In the genomic region with DNA sequence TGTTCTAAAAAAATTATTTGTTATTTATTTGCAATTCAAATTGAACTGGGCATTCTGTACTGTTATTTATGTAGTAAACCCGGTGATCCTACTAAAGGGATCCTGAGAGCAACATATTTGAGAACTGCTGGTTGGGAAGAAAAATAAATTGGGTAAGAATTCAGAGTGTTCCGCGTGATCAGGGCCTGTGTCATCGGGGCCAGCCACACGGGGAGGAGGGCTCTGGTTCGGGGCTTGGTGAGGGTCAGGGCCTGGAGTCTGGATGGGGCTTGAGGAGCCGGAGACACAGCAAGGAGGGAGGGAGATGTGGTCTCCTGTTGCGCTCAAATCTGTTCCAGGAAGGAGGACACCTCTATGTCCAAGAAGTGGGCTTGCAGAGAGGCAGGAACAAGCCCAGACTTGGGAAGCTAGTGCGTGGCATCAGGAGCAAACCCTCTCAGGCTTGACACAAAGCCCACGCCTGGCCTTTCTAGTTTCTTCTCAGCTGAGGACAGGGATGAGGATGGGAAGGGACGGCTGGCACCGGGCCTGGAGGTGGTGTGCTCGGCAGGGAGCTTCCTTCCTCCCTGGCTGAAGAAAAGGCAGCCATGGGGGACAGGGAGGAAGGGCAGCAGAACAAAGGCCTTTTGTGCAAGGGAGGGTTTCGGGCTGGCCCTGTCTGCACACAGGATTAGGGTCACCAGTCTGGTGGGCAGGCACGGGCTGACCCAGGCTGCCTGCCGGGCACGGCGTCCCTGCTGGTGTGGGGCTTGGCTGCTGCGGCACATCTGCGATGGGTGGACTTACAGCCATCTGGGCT, we compare ENCODE assay signal across 15 cellular contexts. TPM values are rescaled to one million over a fixed set of nuclear protein-coding genes. Genes with fewer than 3 reads are reported as not detected.
A peak's percentile ranks its signal among the peaks of the same experiment; 100 is the strongest.
DNase-seq lines count a peak whose midpoint lies in the region; ATAC-seq and TF ChIP-seq lines count a peak whose summit lies in the region.
"Had no signal": no experiment of that assay in that cellular context is flagged by ENCODE, and none has a peak within 500 bp of the region (broad histone marks: within the 10 kb centered on the region; RNA-seq: fewer than 3 reads in every experiment).

No MANE protein-coding gene starts in this region.

- H3K79me2 ChIP-seq in GM23248 (ENCODE audit: insufficient read depth) = no peaks in the 10 kb centered on the region

- CTCF ChIA-PET in activated CD4-positive, alpha-beta memory T cell treated with anti-CD3 and anti-CD28 coated beads, Interleukin-2, amount 10 ng/mL, durations not matched to agents 7 days and 5 days (lab: Charles Lee) = no interaction called here

- no peaks in the 10 kb centered on the region for H3K9me3 ChIP-seq in GM23248 (ENCODE audit: low read depth)
- no peaks in the 10 kb centered on the region for H3K9me3 ChIP-seq in sigmoid colon
- H3K9me3 ChIP-seq: Peyer's patch had no signal

- no peaks in the 10 kb centered on the region for H4K20me1 ChIP-seq in GM23248 (ENCODE audit: insufficient read depth)

- H3K27me3 ChIP-seq in GM23248 (replicated peaks; ENCODE audit: insufficient read depth) = no peaks in the 10 kb centered on the region
- H3K27me3 ChIP-seq in sigmoid colon = no peaks in the 10 kb centered on the region
- H3K27me3 ChIP-seq: Peyer's patch had no signal

- H3K27me3 Mint-ChIP-seq in activated CD4-positive, alpha-beta memory T cell treated with anti-CD3 and anti-CD28 coated beads, Interleukin-2, amount 10 ng/mL, durations not matched to agents 7 days and 5 days = peaks cover 13% of the 10 kb centered on the region

- intact Hi-C loops in left ventricle myocardium superior (cut with micrococcal nuclease) = no loop called here
- intact Hi-C loops in sigmoid colon (cut with DNase I) = no loop called here

- H3K9me2 ChIP-seq in GM23248 (ENCODE audit: insufficient read depth) = no peaks in the 10 kb centered on the region

- POLR2A ChIA-PET in activated CD4-positive, alpha-beta memory T cell treated with anti-CD3 and anti-CD28 coated beads, Interleukin-2, amount 10 ng/mL, durations not matched to agents 7 days and 5 days (lab: Charles Lee) = no interaction called here

- TF ChIP-seq EP300 in sigmoid colon (IDR thresholded peaks at IDR 0.05) = no peak

- H2AFZ ChIP-seq in GM23248 = peak overlapping the region; percentile 89

- no peak for TF ChIP-seq POLR2A in sigmoid colon (IDR thresholded peaks at IDR 0.05)

- in situ Hi-C loops in GM23248 (cut with MboI) = no loop called here
- in situ Hi-C loops in astrocyte of the spinal cord (cut with HindIII; ENCODE audit: low sequenced_read_pairs) = no loop called here

- WGBS in GM23248 (ENCODE audit: low coverage in 1 of 2, low lambda C conversion rate in 2 of 2, missing lambda C conversion rate in 2 of 2), 2 experiments = 34 to 35% methylated on average over 20 of the region's 20 CpGs
- WGBS in sigmoid colon, 2 donors = 79 to 83% methylated on average over 20 of the region's 20 CpGs

- TF ChIP-seq CTCF in astrocyte of the spinal cord (IDR thresholded peaks at IDR 0.05; ENCODE audit: low read depth, low read length) (no peak), sigmoid colon (IDR thresholded peaks at IDR 0.05) (no peak)

- H3K27ac Mint-ChIP-seq in activated CD4-positive, alpha-beta memory T cell treated with anti-CD3 and anti-CD28 coated beads, Interleukin-2, amount 10 ng/mL, durations not matched to agents 7 days and 5 days = no peak overlapping the region
- H3K27ac Mint-ChIP-seq: activated B cell treated with CpG ODN at 0.5 μM for 24 hours; CD4-positive, alpha-beta memory T cell; immature natural killer cell had no signal

- H3F3A ChIP-seq in GM23248 (ENCODE audit: insufficient read depth) = peaks cover 20% of the 10 kb centered on the region

- peaks cover 1% of the 10 kb centered on the region for H3K9me3 Mint-ChIP-seq in activated CD4-positive, alpha-beta memory T cell treated with anti-CD3 and anti-CD28 coated beads, Interleukin-2, amount 10 ng/mL, durations not matched to agents 7 days and 5 days
- H3K9me3 Mint-ChIP-seq: immature natural killer cell had no signal

- H3K9ac ChIP-seq in GM23248 = peak overlapping the region; percentile 80

- H3K36me3 ChIP-seq in GM23248 (ENCODE audit: low read depth) (no peaks in the 10 kb centered on the region), sigmoid colon (no peaks in the 10 kb centered on the region)
- H3K36me3 ChIP-seq: Peyer's patch had no signal

- no peaks in the 10 kb centered on the region for H3K36me3 Mint-ChIP-seq in activated CD4-positive, alpha-beta memory T cell treated with anti-CD3 and anti-CD28 coated beads, Interleukin-2, amount 10 ng/mL, durations not matched to agents 7 days and 5 days (ENCODE audit: low read depth)
- H3K36me3 Mint-ChIP-seq: CD4-positive, alpha-beta memory T cell; immature natural killer cell had no signal

- ATAC-seq in left ventricle myocardium superior (peak; percentile 10), HG02759 (IDR thresholded peaks at IDR 0.05; ENCODE audit: unreplicated experiment) (no peak)

- DNase-seq in GM23248 = peak; percentile 74
- DNase-seq in astrocyte of the spinal cord (ENCODE audit: low read depth, low spot score) = peak; percentile 33
- DNase-seq in left ventricle myocardium superior = peak; percentile 49
- DNase-seq in sigmoid colon = no peak
- no peak for DNase-seq in RKO (ENCODE audit: low spot score)
- no peak for DNase-seq in NCI-H2196 (lab: John Stamatoyannopoulos, UW; ENCODE audit: unreplicated experiment)
- DNase-seq in activated CD4-positive, alpha-beta memory T cell treated with anti-CD3 and anti-CD28 coated beads, Interleukin-2, amount 10 ng/mL, durations not matched to agents 7 days and 5 days = no peak
- DNase-seq: activated B cell treated with CpG ODN at 0.5 μM for 24 hours; activated gamma-delta T cell treated with Interleukin-2 at 50 U/mL for 16 hours; CD4-positive, alpha-beta memory T cell; immature natural killer cell; NCI-H187; nucleus accumbens had no signal

- H3K4me3 Mint-ChIP-seq in activated CD4-positive, alpha-beta memory T cell treated with anti-CD3 and anti-CD28 coated beads, Interleukin-2, amount 10 ng/mL, durations not matched to agents 7 days and 5 days = no peak overlapping the region
- H3K4me3 Mint-ChIP-seq: activated B cell treated with CpG ODN at 0.5 μM for 24 hours; CD4-positive, alpha-beta memory T cell; immature natural killer cell had no signal

- H3K4me1 Mint-ChIP-seq in activated CD4-positive, alpha-beta memory T cell treated with anti-CD3 and anti-CD28 coated beads, Interleukin-2, amount 10 ng/mL, durations not matched to agents 7 days and 5 days = no peaks in the 10 kb centered on the region
- H3K4me1 Mint-ChIP-seq: activated B cell treated with CpG ODN at 0.5 μM for 24 hours; CD4-positive, alpha-beta memory T cell; immature natural killer cell had no signal

- peaks cover 23% of the 10 kb centered on the region for H3K4me1 ChIP-seq in GM23248 (ENCODE audit: insufficient read depth)
- H3K4me1 ChIP-seq in sigmoid colon = peaks cover 0 to 11% (median 3%) of the 10 kb centered on the region in 4 donors
- H3K4me1 ChIP-seq: Peyer's patch had no signal

- H3K27ac ChIP-seq in GM23248 (peak overlapping the region; percentile 98), sigmoid colon (peak overlapping the region; percentile 29 to 66 (median 47))
- H3K27ac ChIP-seq: Peyer's patch had no signal

- peak overlapping the region; percentile 67 for H3K4me2 ChIP-seq in GM23248 (ENCODE audit: unreplicated experiment)

- H3K4me3 ChIP-seq in GM23248 = no peak overlapping the region
- H3K4me3 ChIP-seq in astrocyte of the spinal cord (ENCODE audit: low read depth, low read length) = no peak overlapping the region
- no peak overlapping the region for H3K4me3 ChIP-seq in sigmoid colon
- H3K4me3 ChIP-seq: Peyer's patch had no signal

RNA-seq across cellular contexts. Expression of a gene that starts 22.9 kb away (rescaled TPM):
- 636 and 646 TPM in 2 replicates for total RNA-seq in GM23248 (2014; rRNA removed; shearing (Covaris generic))
- 447 and 468 TPM in 2 replicates for polyA plus RNA-seq in GM23248 (2016; fragmentation: Nextera tagmentation; extraction: Ambion mirVana)
- 53.8 TPM for total RNA-seq in left ventricle myocardium superior
- 100 to 1,000 TPM in 1 of 4 donors, 10 to 100 TPM in 3; 18.7 to 134 (median 56.5) TPM for total RNA-seq in sigmoid colon
- 10 to 100 TPM in 1 of 3 donors, 1 to 10 TPM in 2; 1.2 to 14.8 (median 4.2) TPM for polyA plus RNA-seq in sigmoid colon
- total RNA-seq in activated CD4-positive, alpha-beta memory T cell treated with anti-CD3 and anti-CD28 coated beads, Interleukin-2, amount 10 ng/mL, durations not matched to agents 7 days and 5 days = not detected
- total RNA-seq: CD4-positive, alpha-beta memory T cell had no signal
- polyA plus RNA-seq: CD4-positive, alpha-beta memory T cell had no signal

RNA-seq across cellular contexts. Expression of a gene that starts 45.9 kb away (rescaled TPM):
- total RNA-seq in GM23248 (2014; rRNA removed; shearing (Covaris generic)) = 8.7 and 12.2 TPM in 2 replicates
- 11.7 and 12.1 TPM in 2 replicates for polyA plus RNA-seq in GM23248 (2016; fragmentation: Nextera tagmentation; extraction: Ambion mirVana)
- total RNA-seq in left ventricle myocardium superior = 39.8 TPM
- total RNA-seq in sigmoid colon = 10 to 100 TPM; 15.5 to 17.2 (median 16.7) TPM
- polyA plus RNA-seq in sigmoid colon = 10 to 100 TPM; 20.6 to 30.3 (median 22.8) TPM
- total RNA-seq in activated CD4-positive, alpha-beta memory T cell treated with anti-CD3 and anti-CD28 coated beads, Interleukin-2, amount 10 ng/mL, durations not matched to agents 7 days and 5 days = 1 to 10 TPM; 2.0 to 3.6 TPM

Comparison
In these comparisons a context has a peak if more than half of its experiments do, and no peak if none do; other contexts are left out.
1. DNase-seq: peak in GM23248 (single experiment), astrocyte of the spinal cord (single experiment) and left ventricle myocardium superior (single experiment); none in sigmoid colon (single experiment), RKO (single experiment), NCI-H2196 (single experiment) and activated CD4-positive, alpha-beta memory T cell treated with anti-CD3 and anti-CD28 coated beads, Interleukin-2, amount 10 ng/mL, durations not matched to agents 7 days and 5 days (single experiment).
2. RNA of a gene that starts 22.9 kb away (total RNA-seq): 636 to 646 TPM in GM23248, 18.7 to 134 TPM in sigmoid colon and 53.8 TPM in left ventricle myocardium superior (single experiment); not detected in activated CD4-positive, alpha-beta memory T cell treated with anti-CD3 and anti-CD28 coated beads, Interleukin-2, amount 10 ng/mL, durations not matched to agents 7 days and 5 days; every median in the first group is over 10 times any median in the second.